8 cellular contexts compared by ENCODE assay signal in the genomic region with DNA sequence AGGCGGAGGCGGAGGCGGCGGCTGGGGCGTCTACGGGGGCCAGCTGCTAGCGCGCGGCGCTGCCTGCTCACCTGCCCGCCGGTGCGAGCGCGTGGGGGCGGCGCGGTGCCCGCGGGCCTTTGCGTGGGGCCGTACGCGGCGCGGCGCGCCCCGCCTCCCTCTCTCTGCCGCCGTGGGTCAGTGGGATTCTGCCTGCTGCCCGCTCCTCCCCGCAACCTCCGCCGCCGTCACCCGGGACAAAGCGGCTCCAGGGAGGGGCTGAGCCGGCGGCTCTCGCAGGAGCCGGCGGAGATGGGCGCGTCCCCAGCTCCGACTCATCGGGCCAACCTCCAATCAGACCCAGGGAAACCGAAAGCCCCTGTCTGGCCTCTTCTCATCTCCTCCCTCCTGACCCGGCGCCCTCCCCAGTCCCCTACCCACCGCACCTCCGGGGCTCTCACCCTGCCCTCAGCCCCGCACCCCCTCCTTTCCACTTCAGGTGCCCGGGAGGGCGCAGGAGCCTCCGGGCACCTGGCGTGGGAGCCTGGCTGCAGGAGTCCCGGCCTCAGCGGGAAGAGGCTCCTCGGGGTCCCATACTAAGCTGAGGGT. TPM values are rescaled to one million over a fixed set of nuclear protein-coding genes. Genes with fewer than 3 reads are reported as not detected.
DNase-seq lines count a peak whose midpoint lies in the region; ATAC-seq and TF ChIP-seq lines count a peak whose summit lies in the region.

Gene RCAN2 (minus strand): TSS at position 249 of the 588 bp plus-strand sequence.

- peaks cover 26% of the 10 kb centered on the region for H3K27me3 ChIP-seq in brain microvascular endothelial cell (replicated peaks)

- peak; percentile 11 for DNase-seq in activated gamma-delta T cell treated with Interleukin-2 at 50 U/mL for 16 hours
- DNase-seq in activated gamma-delta T cell (lab: John Stamatoyannopoulos, UW) = no peak
- DNase-seq in RPMI7951 (ENCODE audit: low read depth) = peak; percentile 35
- peak; percentile 41 for DNase-seq in brain microvascular endothelial cell
- DNase-seq in renal cortical epithelial cell (ENCODE audit: low read depth) = peak; percentile 10

- TF ChIP-seq CTCF in brain microvascular endothelial cell (IDR thresholded peaks at IDR 0.05; ENCODE audit: low read depth, low read length, missing control alignments) = no peak

- ATAC-seq in HG03045 (IDR thresholded peaks at IDR 0.05; ENCODE audit: unreplicated experiment) (peak; percentile 54), HG03469 (IDR thresholded peaks at IDR 0.05; ENCODE audit: unreplicated experiment) (no peak)

- H3K4me3 ChIP-seq in brain microvascular endothelial cell (ENCODE audit: low read depth, low read length) (peak within 1 kb of the TSS; percentile 53), iPS-11a (ENCODE audit: low read depth, low read length) (peak within 1 kb of the TSS; percentile 67)

- no peak within 1 kb of the TSS for H3K27ac ChIP-seq in brain microvascular endothelial cell

- in situ Hi-C loops in brain microvascular endothelial cell (cut with HindIII; ENCODE audit: low pct_ligation_motif_present, low sequenced_read_pairs) = no loop called here

- H3K36me3 ChIP-seq in brain microvascular endothelial cell (replicated peaks) = no peaks in the 10 kb centered on the region

RNA-seq across cellular contexts. Expression of gene RCAN2, which starts in this region (rescaled TPM):
- 0.48 and 0.49 TPM in 2 replicates for total RNA-seq in RPMI7951 (2014; rRNA removed; shearing (Covaris generic))
- total RNA-seq in renal cortical epithelial cell = 1.6 and 3.1 TPM in 2 replicates

Comparison
In these comparisons a context has a peak if more than half of its experiments do, and no peak if none do; other contexts are left out.
1. Peak in DNase-seq in RPMI7951; RNA of the gene not detected or under 1 TPM.